9 cellular contexts compared by ENCODE assay signal in the genomic region with DNA sequence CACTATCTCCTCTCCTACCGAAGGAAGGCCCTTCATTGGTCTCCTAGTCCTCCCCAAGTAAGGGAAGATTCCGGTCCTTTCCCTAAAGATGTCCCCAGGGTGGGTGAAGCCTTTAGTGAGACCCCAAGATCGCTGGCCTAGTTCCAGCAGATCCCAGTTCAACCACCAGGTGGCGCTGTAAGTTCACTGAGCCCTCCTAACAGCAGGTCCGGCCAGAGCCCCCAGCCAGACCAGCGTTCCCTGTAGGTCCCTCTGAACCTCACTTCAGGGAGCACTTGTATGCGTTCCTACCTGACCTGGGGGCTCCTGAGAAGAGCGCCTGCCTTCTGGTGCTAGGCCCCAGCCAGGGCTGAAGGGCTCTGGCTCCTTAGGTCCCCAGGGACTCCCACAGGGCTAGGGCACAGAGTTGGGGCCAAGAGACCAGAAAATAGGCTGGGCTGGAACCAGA. TPM values are rescaled to one million over a fixed set of nuclear protein-coding genes. Genes with fewer than 3 reads are reported as not detected.
DNase-seq lines count a peak whose midpoint lies in the region; ATAC-seq, FAIRE-seq and TF ChIP-seq lines count a peak whose summit lies in the region.
"Had no signal": no experiment of that assay in that cellular context is flagged by ENCODE, and none has a peak within 500 bp of the region (broad histone marks: within the 10 kb centered on the region; RNA-seq: fewer than 3 reads in every experiment).

No MANE protein-coding gene starts in this region.

- TF ChIP-seq POLR2A in A549 (IDR thresholded peaks at IDR 0.05; ENCODE audit: low read length) (no peak), GM12892 (IDR thresholded peaks at IDR 0.05; ENCODE audit: low read depth, low read length) (no peak), heart left ventricle (IDR thresholded peaks at IDR 0.05) (no peak)

- 4% methylated on average over 7 of the region's 8 CpGs for WGBS in A549 (ENCODE audit: missing lambda C conversion rate)
- 3 to 8% (median 4%) methylated on average over 7 to 8 of the region's 8 CpGs for WGBS in heart left ventricle, 4 donors

- POLR2A ChIA-PET in A549 (lab: Yijun Ruan, JAX), result no interaction called here

- H3K9me3 ChIP-seq in A549 (no peaks in the 10 kb centered on the region), SJSA1 (replicated peaks) (no peaks in the 10 kb centered on the region), heart left ventricle (no peaks in the 10 kb centered on the region)

- in situ Hi-C loops in KBM-7 (cut with MboI; ENCODE audit: low pct_unique_long_range_greater_than_20kb, low sequenced_read_pairs), result loop anchor here (25.0 kb wide), 1 partner anchor 337 kb away; no protein-coding TSS in a partner anchor

- peak; percentile 94 to 95 for TF ChIP-seq RAD21 in A549 (conservative IDR thresholded peaks at IDR 0.05 in 1 of 2, IDR thresholded peaks at IDR 0.05 in 1 of 2)

- H3K4me3 ChIP-seq in A549 (no peak overlapping the region), SJSA1 (no peak overlapping the region), heart left ventricle (no peak overlapping the region)

- ATAC-seq in A549, result peak; percentile 32 to 85; a peak in 4 of 6 replicates
- ATAC-seq in heart left ventricle, result peak; percentile 29 to 72 (median 58)
- ATAC-seq in GM21367 (IDR thresholded peaks at IDR 0.05; ENCODE audit: unreplicated experiment), result no peak

- intact Hi-C loops in heart left ventricle (cut with DNase I), result loop anchor here (1.0 to 10.0 kb wide), 13 partner anchors 37 to 909 kb away; partner anchors contain the start of gene LMO1 (in 8 of the 10)

- H3K36me3 ChIP-seq in SJSA1 (no peaks in the 10 kb centered on the region), heart left ventricle (no peaks in the 10 kb centered on the region)

- no peaks in the 10 kb centered on the region for H3K27me3 ChIP-seq in SJSA1 (replicated peaks)
- no peaks in the 10 kb centered on the region for H3K27me3 ChIP-seq in heart left ventricle

- CTCF ChIA-PET in A549 (lab: Yijun Ruan, JAX), result interaction anchor here (1.0 to 20.9 kb wide), 3 partner anchors 34 to 339 kb away, joined by 3 to 424 read pairs (median 95); partner anchors contain the start of gene LMO1

- TF ChIP-seq EP300 in A549 (IDR thresholded peaks at IDR 0.05), result no peak

- 0 out of 6 replicates have a peak overlapping the region, but pooled peaks of 1 of the 2 experiments have one; percentile 24 for H3K27ac ChIP-seq in A549
- H3K27ac ChIP-seq in SJSA1, result no peak overlapping the region
- no peak overlapping the region for H3K27ac ChIP-seq in heart left ventricle

- DNase-seq in A549 (ENCODE audit: low read depth in 1 of 2, low spot score in 1 of 2) (peak; percentile 58 to 88), GM12892 (ENCODE audit: insufficient read length) (peak; percentile 83), KBM-7 (peak; percentile 85), SJSA1 (ENCODE audit: low read depth in 1 of 2, low spot score in 2 of 2) (peak; percentile 36 to 52), heart left ventricle (peak; percentile 60 to 79 (median 70)), retina (peak; percentile 92)
- peak; percentile 58 for DNase-seq in activated naive CD4-positive, alpha-beta T cell treated with anti-CD3 and anti-CD28 coated beads, Interleukin-2, amount 50 U/mL, for 16 hours

- peak overlapping the region; percentile 24; the same call in 2 of the 3 replicates for H3K4me2 ChIP-seq in A549

- no peak for FAIRE-seq in A549 (lab: Jason Lieb, UNC)
- FAIRE-seq in GM12892 (lab: Jason Lieb, UNC), result peak; percentile 87

- H3K4me1 ChIP-seq in A549, result peaks cover 26% of the 10 kb centered on the region
- H3K4me1 ChIP-seq in SJSA1 (replicated peaks), result no peaks in the 10 kb centered on the region
- peaks cover 0 to 11% (median 3%) of the 10 kb centered on the region in 12 donors for H3K4me1 ChIP-seq in heart left ventricle

- peak; percentile 91 for TF ChIP-seq CTCF in A549 (IDR thresholded peaks at IDR 0.05)
- TF ChIP-seq CTCF in heart left ventricle (IDR thresholded peaks at IDR 0.05), result peak; percentile 81 to 98 (median 96)

TF ChIP-seq in A549, 52 proteins besides CTCF, POLR2A, EP300 and RAD21:
- peak; percentile 95 for TF ChIP-seq SMC3 (IDR thresholded peaks at IDR 0.05)
- TF ChIP-seq, protein P1, sequence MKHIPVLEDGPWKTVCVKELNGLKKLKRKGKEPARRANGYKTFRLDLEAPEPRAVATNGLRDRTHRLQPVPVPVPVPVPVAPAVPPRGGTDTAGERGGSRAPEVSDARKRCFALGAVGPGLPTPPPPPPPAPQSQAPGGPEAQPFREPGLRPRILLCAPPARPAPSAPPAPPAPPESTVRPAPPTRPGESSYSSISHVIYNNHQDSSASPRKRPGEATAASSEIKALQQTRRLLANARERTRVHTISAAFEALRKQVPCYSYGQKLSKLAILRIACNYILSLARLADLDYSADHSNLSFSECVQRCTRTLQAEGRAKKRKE (CRISPR knock-in tag; IDR thresholded peaks at IDR 0.05; ENCODE audit: low read depth), result no peak
TF ChIP-seq in A549: peak in this region for 1.

RNA-seq across cellular contexts. Expression of gene LMO1, which starts 38.1 kb away (rescaled TPM):
- polyA plus RNA-seq in A549 (2011; rRNA removed), result 0.18 and 1.3 TPM in 2 replicates
- polyA plus RNA-seq in A549 (2012; cell fraction: cytosol; rRNA removed), result 0.99 and 1.2 TPM in 2 replicates
- 1.3 and 1.4 TPM in 2 replicates for polyA plus RNA-seq in A549 (2012; cell fraction: nucleus; rRNA removed)
- polyA plus RNA-seq in A549 (2017; fragmentation: RNase III; extraction: RNeasy Plus Mini Kit Qiagen cat#74134 plus additional on column Dnase treatment), result 1.1 to 3.1 TPM (median 2.7 TPM) in 3 replicates
- polyA minus RNA-seq in A549 (2011; rRNA and poly(A)+ RNA removed), result 0.83 TPM in 1 of 2 replicates, not detected in the other
- polyA plus RNA-seq in GM12892 (2012; ENCODE audit: missing spikeins), result not detected
- not detected in 2 replicates for total RNA-seq in SJSA1 (2014; rRNA removed; shearing (Covaris generic))
- total RNA-seq in heart left ventricle, result 1 to 10 TPM in 6 of 9 donors, under 1 TPM in 2, not detected in 1; 0.75 to 4.1 (median 2.4) TPM
- polyA plus RNA-seq in heart left ventricle, result 1 to 10 TPM in 1 of 2 donors, under 1 TPM in 1; 0.42 to 2.2 TPM
- total RNA-seq: urinary bladder had no signal

RNA-seq across cellular contexts. Expression of gene RIC3, which starts 56.8 kb away (rescaled TPM):
- polyA plus RNA-seq in A549 (2011; rRNA removed), result 3.2 and 3.4 TPM in 2 replicates
- polyA plus RNA-seq in A549 (2012; cell fraction: cytosol; rRNA removed), result 0.19 and 0.25 TPM in 2 replicates
- polyA plus RNA-seq in A549 (2012; cell fraction: nucleus; rRNA removed), result 0.86 and 1.0 TPM in 2 replicates
- polyA plus RNA-seq in A549 (2017; fragmentation: RNase III; extraction: RNeasy Plus Mini Kit Qiagen cat#74134 plus additional on column Dnase treatment), result 1.7 to 3.3 TPM (median 2.3 TPM) in 3 replicates
- 1.8 and 2.5 TPM in 2 replicates for polyA minus RNA-seq in A549 (2011; rRNA and poly(A)+ RNA removed)
- polyA plus RNA-seq in GM12892 (2012; ENCODE audit: missing spikeins), result 7.1 TPM
- not detected in 2 replicates for total RNA-seq in SJSA1 (2014; rRNA removed; shearing (Covaris generic))
- 10 to 100 TPM in 5 of 9 donors, 1 to 10 TPM in 4; 3.1 to 16.3 (median 10.6) TPM for total RNA-seq in heart left ventricle
- polyA plus RNA-seq in heart left ventricle, result 1 to 10 TPM; 5.0 to 8.6 TPM
